8 cellular contexts compared by ENCODE assay signal in genomic region chr4:1684756-1685603, GRCh38. TPM values are rescaled to one million over a fixed set of nuclear protein-coding genes. Genes with fewer than 3 reads are reported as not detected.
DNase-seq lines count a peak whose midpoint lies in the region; ATAC-seq, FAIRE-seq and TF ChIP-seq lines count a peak whose summit lies in the region.

No MANE protein-coding gene starts in this region.

- H3K4me3 ChIP-seq in A549 (peak overlapping the region; percentile 54), adipocyte (ENCODE audit: low read length) (peak overlapping the region; percentile 78), thyroid gland (replicated peaks in 1 of 3) (peak overlapping the region in 1 of 3 donors; percentile 59)

- peak; percentile 10; a peak in 3 of 6 replicates for ATAC-seq in A549
- ATAC-seq in GM21737 (IDR thresholded peaks at IDR 0.05; ENCODE audit: unreplicated experiment) = peak; percentile 3
- ATAC-seq in HG03159 (IDR thresholded peaks at IDR 0.05; ENCODE audit: unreplicated experiment) = no peak

- no peak for TF ChIP-seq EP300 in A549 (IDR thresholded peaks at IDR 0.05)

- H3K36me3 ChIP-seq in adipocyte (ENCODE audit: control insufficient read depth, insufficient read depth, low read length, severe bottlenecking) = no peaks in the 10 kb centered on the region
- H3K36me3 ChIP-seq in thyroid gland = no peaks in the 10 kb centered on the region

- no peak for TF ChIP-seq CTCF in A549 (IDR thresholded peaks at IDR 0.05)
- no peak for TF ChIP-seq CTCF in thyroid gland (IDR thresholded peaks at IDR 0.05)

- H3K4me2 ChIP-seq in A549 = peak overlapping the region; percentile 75

- no peak for FAIRE-seq in A549 (lab: Jason Lieb, UNC)

- 84% methylated on average over 9 of the region's 40 CpGs for WGBS in A549 (ENCODE audit: missing lambda C conversion rate)
- 17 to 88% methylated on average over 4 to 18 of the region's 40 CpGs for WGBS in thyroid gland, 2 donors

- no peaks in the 10 kb centered on the region for H3K27me3 ChIP-seq in adipocyte (replicated peaks; ENCODE audit: control insufficient read depth, insufficient read depth, low read length)
- H3K27me3 ChIP-seq in layer of hippocampus (ENCODE audit: control insufficient read depth, insufficient read depth, low read length) = no peaks in the 10 kb centered on the region
- H3K27me3 ChIP-seq in thyroid gland = no peaks in the 10 kb centered on the region

- TF ChIP-seq RAD21 in A549 (conservative IDR thresholded peaks at IDR 0.05 in 1 of 2, IDR thresholded peaks at IDR 0.05 in 1 of 2) = no peak

- DNase-seq in A549 (ENCODE audit: low read depth in 1 of 2, low spot score in 1 of 2) = no peak
- DNase-seq in adipocyte (ENCODE audit: low read depth) = no peak
- DNase-seq in thyroid gland = no peak
- no peak for DNase-seq in NK-92 treated with Interleukin-12 subunit alpha and Interleukin-12 subunit beta, amount 100 ng/mL, for 24 hours (lab: John Stamatoyannopoulos, UW)
- DNase-seq in KBM-7 = no peak

- H3K4me1 ChIP-seq in A549 = peaks cover 10% of the 10 kb centered on the region; the same call in 1 of the 3 replicates
- H3K4me1 ChIP-seq in adipocyte (ENCODE audit: control insufficient read depth, insufficient read depth, low read length) = peaks cover 6% of the 10 kb centered on the region
- H3K4me1 ChIP-seq in thyroid gland = peaks cover 0 to 13% of the 10 kb centered on the region in 2 donors

- H3K27ac ChIP-seq in A549 = peak overlapping the region; percentile 71 to 87
- peak overlapping the region; percentile 73 for H3K27ac ChIP-seq in layer of hippocampus (ENCODE audit: low read depth, low read length)
- H3K27ac ChIP-seq in thyroid gland = peak overlapping the region; percentile 47 to 75 (median 74)

- H3K9me3 ChIP-seq in A549 (no peaks in the 10 kb centered on the region), adipocyte (ENCODE audit: control insufficient read depth, low read length) (no peaks in the 10 kb centered on the region), thyroid gland (no peaks in the 10 kb centered on the region)

- CTCF ChIA-PET in A549 (lab: Yijun Ruan, JAX) = no interaction called here

- intact Hi-C loops in thyroid gland (cut with DNase I) = no loop called here

- POLR2A ChIA-PET in A549 (lab: Yijun Ruan, JAX) = no interaction called here

- peak overlapping the region; percentile 83 for H3K9ac ChIP-seq in adipocyte (ENCODE audit: low read length)

- in situ Hi-C loops in KBM-7 (cut with MboI; ENCODE audit: low pct_unique_long_range_greater_than_20kb, low sequenced_read_pairs) = no loop called here

- TF ChIP-seq POLR2A in A549 (IDR thresholded peaks at IDR 0.05; ENCODE audit: low read length) (no peak), thyroid gland (IDR thresholded peaks at IDR 0.05) (no peak)

TF ChIP-seq in A549, 52 proteins besides CTCF, POLR2A, EP300 and RAD21:
- TF ChIP-seq NFE2L2 (conservative IDR thresholded peaks at IDR 0.05; ENCODE audit: low read length) (no peak), KDM1A (IDR thresholded peaks at IDR 0.05; ENCODE audit: low read depth) (no peak), MAFK (IDR thresholded peaks at IDR 0.05; ENCODE audit: partially characterized antibody) (no peak), ZNF302 (CRISPR knock-in tag; IDR thresholded peaks at IDR 0.05) (no peak), ZFP36 (IDR thresholded peaks at IDR 0.05; ENCODE audit: borderline replicate concordance, partially characterized antibody) (no peak), ZC3H11A (IDR thresholded peaks at IDR 0.05) (no peak), CEBPB (IDR thresholded peaks at IDR 0.05) (no peak), KDM5A (IDR thresholded peaks at IDR 0.05) (no peak), ATOH8 (CRISPR knock-in tag; IDR thresholded peaks at IDR 0.05; ENCODE audit: low read depth) (no peak), RFX5 (IDR thresholded peaks at IDR 0.05) (no peak), BCL3 (IDR thresholded peaks at IDR 0.05) (no peak), TP53 (CRISPR knock-in tag; IDR thresholded peaks at IDR 0.05) (no peak), HDAC2 (IDR thresholded peaks at IDR 0.05) (no peak), EHF (CRISPR knock-in tag; IDR thresholded peaks at IDR 0.05) (no peak)
- TF ChIP-seq, protein P1, sequence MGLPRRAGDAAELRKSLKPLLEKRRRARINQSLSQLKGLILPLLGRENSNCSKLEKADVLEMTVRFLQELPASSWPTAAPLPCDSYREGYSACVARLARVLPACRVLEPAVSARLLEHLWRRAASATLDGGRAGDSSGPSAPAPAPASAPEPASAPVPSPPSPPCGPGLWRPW (IDR thresholded peaks at IDR 0.05) = no peak

RNA-seq across cellular contexts. Expression of gene FAM53A, which starts 0.9 kb away (rescaled TPM):
- polyA plus RNA-seq in A549 (2011; rRNA removed) = 0.74 and 1.2 TPM in 2 replicates
- polyA plus RNA-seq in A549 (2012; cell fraction: cytosol; rRNA removed) = 0.86 and 1.1 TPM in 2 replicates
- polyA plus RNA-seq in A549 (2012; cell fraction: nucleus; rRNA removed) = 3.6 and 3.7 TPM in 2 replicates
- 0.56 to 1.1 TPM (median 0.87 TPM) in 3 replicates for polyA plus RNA-seq in A549 (2017; fragmentation: RNase III; extraction: RNeasy Plus Mini Kit Qiagen cat#74134 plus additional on column Dnase treatment)
- 2.1 and 2.3 TPM in 2 replicates for polyA minus RNA-seq in A549 (2011; rRNA and poly(A)+ RNA removed)
- 10 to 100 TPM; 17.5 to 34.9 (median 21.7) TPM for total RNA-seq in thyroid gland

RNA-seq across cellular contexts. Expression of gene SLBP, which starts 27.1 kb away (rescaled TPM):
- polyA plus RNA-seq in A549 (2011; rRNA removed) = 66.7 and 89.9 TPM in 2 replicates
- polyA plus RNA-seq in A549 (2012; cell fraction: cytosol; rRNA removed) = 50.6 and 56.4 TPM in 2 replicates
- 31.6 and 38.1 TPM in 2 replicates for polyA plus RNA-seq in A549 (2012; cell fraction: nucleus; rRNA removed)
- 80.5 to 88.6 TPM (median 84.6 TPM) in 3 replicates for polyA plus RNA-seq in A549 (2017; fragmentation: RNase III; extraction: RNeasy Plus Mini Kit Qiagen cat#74134 plus additional on column Dnase treatment)
- 14.0 and 18.2 TPM in 2 replicates for polyA minus RNA-seq in A549 (2011; rRNA and poly(A)+ RNA removed)
- total RNA-seq in thyroid gland = 10 to 100 TPM; 41.2 to 48.5 (median 43.3) TPM

RNA-seq across cellular contexts. Expression of gene TMEM129, which starts 36.1 kb away (rescaled TPM):
- polyA plus RNA-seq in A549 (2011; rRNA removed) (12.7 and 15.5 TPM in 2 replicates), A549 (2017; fragmentation: RNase III; extraction: RNeasy Plus Mini Kit Qiagen cat#74134 plus additional on column Dnase treatment) (15.0 to 20.5 TPM (median 20.4 TPM) in 3 replicates)
- polyA plus RNA-seq in A549 (2012; cell fraction: cytosol; rRNA removed) = 21.6 and 36.9 TPM in 2 replicates
- polyA plus RNA-seq in A549 (2012; cell fraction: nucleus; rRNA removed) = 39.4 and 63.8 TPM in 2 replicates
- 8.1 and 15.3 TPM in 2 replicates for polyA minus RNA-seq in A549 (2011; rRNA and poly(A)+ RNA removed)
- total RNA-seq in thyroid gland = 100 to 1,000 TPM in 2 of 4 donors, 10 to 100 TPM in 2; 64.8 to 138 (median 106) TPM

RNA-seq across cellular contexts. Expression of gene TACC3, which starts 36.3 kb away (rescaled TPM):
- polyA plus RNA-seq in A549 (2011; rRNA removed) = 25.9 and 31.4 TPM in 2 replicates
- polyA plus RNA-seq in A549 (2012; cell fraction: cytosol; rRNA removed) = 75.8 and 76.6 TPM in 2 replicates
- polyA plus RNA-seq in A549 (2012; cell fraction: nucleus; rRNA removed) = 168 and 176 TPM in 2 replicates
- polyA plus RNA-seq in A549 (2017; fragmentation: RNase III; extraction: RNeasy Plus Mini Kit Qiagen cat#74134 plus additional on column Dnase treatment) = 67.3 to 77.2 TPM (median 70.6 TPM) in 3 replicates
- polyA minus RNA-seq in A549 (2011; rRNA and poly(A)+ RNA removed) = 17.1 and 23.8 TPM in 2 replicates
- 10 to 100 TPM in 1 of 4 donors, 1 to 10 TPM in 3; 4.8 to 10.3 (median 5.1) TPM for total RNA-seq in thyroid gland
